In the genomic region with DNA sequence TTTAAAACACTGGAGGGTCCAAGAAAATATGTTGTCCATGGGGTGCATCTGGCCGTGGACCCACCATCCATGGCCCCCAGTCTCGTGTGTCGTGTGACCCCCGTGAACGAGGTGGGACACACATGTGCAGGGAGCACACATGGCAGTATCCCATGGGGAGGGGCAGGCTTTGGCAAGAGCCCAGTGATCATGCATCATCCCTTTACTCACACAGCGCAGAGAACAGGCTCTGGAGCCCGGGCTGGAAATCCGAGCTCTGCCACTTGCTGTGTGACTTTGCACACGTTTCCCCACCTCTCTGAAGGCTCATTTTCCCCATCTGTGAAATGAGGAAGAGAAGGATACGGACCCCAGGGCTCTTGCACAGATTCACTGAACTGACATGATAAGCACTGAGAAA, we compare ENCODE assay signal across 22 cellular contexts.
A peak's percentile ranks its signal among the peaks of the same experiment; 100 is the strongest.
DNase-seq lines count a peak whose midpoint lies in the region; ATAC-seq, FAIRE-seq and TF ChIP-seq lines count a peak whose summit lies in the region.
"Had no signal": no experiment of that assay in that cellular context is flagged by ENCODE, and none has a peak within 500 bp of the region (broad histone marks: within the 10 kb centered on the region; RNA-seq: fewer than 3 reads in every experiment).

No MANE protein-coding gene starts in this region.

- H3K4me1 ChIP-seq in A549 (peaks cover 5% of the 10 kb centered on the region; the same call in 1 of the 3 replicates), Panc1 (ENCODE audit: control insufficient read depth, insufficient read depth, low read length) (no peaks in the 10 kb centered on the region), tibial artery (no peaks in the 10 kb centered on the region), body of pancreas (no peaks in the 10 kb centered on the region)
- H3K4me1 ChIP-seq: adrenal gland, spleen, upper lobe of left lung had no signal

- H3K36me3 Mint-ChIP-seq in HFFc6 (ENCODE audit: low read depth), result no peaks in the 10 kb centered on the region
- H3K36me3 Mint-ChIP-seq: CD14-positive monocyte had no signal

- H3K9me3 ChIP-seq in A549 (peaks cover 18% of the 10 kb centered on the region), Panc1 (ENCODE audit: control insufficient read depth, insufficient read depth, low read depth, low read length) (no peaks in the 10 kb centered on the region), tibial artery (peaks cover 0 to 30% (median 7%) of the 10 kb centered on the region in 3 donors), body of pancreas (peaks cover 0 to 9% (median 0%) of the 10 kb centered on the region in 3 donors)
- H3K9me3 ChIP-seq: adrenal gland had no signal

- peaks cover 13% of the 10 kb centered on the region for H3K27me3 Mint-ChIP-seq in HFFc6 (ENCODE audit: insufficient read depth)

- no peak overlapping the region for H3K27ac Mint-ChIP-seq in HFFc6
- H3K27ac Mint-ChIP-seq: stimulated activated naive CD8-positive, alpha-beta T cell treated with anti-CD3 and anti-CD28 coated beads, Interleukin-15, amount 100 ng/mL, for 72 hours; T-helper 1 cell treated with Interleukin-12 subunit alpha and Interleukin-12 subunit beta and Interleukin-4 antibody, amounts not matched to agents 30 μg/mL and 1 μg/mL, for 36 hours had no signal

- TF ChIP-seq EP300 in A549 (IDR thresholded peaks at IDR 0.05), result no peak

- H3K36me3 ChIP-seq in Panc1 (ENCODE audit: control insufficient read depth, insufficient read depth, low read length) (no peaks in the 10 kb centered on the region), tibial artery (no peaks in the 10 kb centered on the region), body of pancreas (replicated peaks in 1 of 2; ENCODE audit: insufficient read depth in 1 of 2, low read depth in 2 of 2) (no peaks in the 10 kb centered on the region)
- H3K36me3 ChIP-seq: adrenal gland, spleen, upper lobe of left lung had no signal

- H3K9me3 Mint-ChIP-seq in HFFc6, result peaks cover 6% of the 10 kb centered on the region; the same call in 1 of the 2 replicates
- H3K9me3 Mint-ChIP-seq: T-helper 1 cell treated with Interleukin-12 subunit alpha and Interleukin-12 subunit beta and Interleukin-4 antibody, amounts not matched to agents 30 μg/mL and 1 μg/mL, for 36 hours had no signal

- TF ChIP-seq RAD21 in A549 (conservative IDR thresholded peaks at IDR 0.05 in 1 of 2, IDR thresholded peaks at IDR 0.05 in 1 of 2), result no peak

- no TSS peak for BruUV-seq in Panc1 (replicated peaks; lab: Mats Ljungman, UMichigan)

- H3K27me3 ChIP-seq in Panc1 (ENCODE audit: control insufficient read depth, insufficient read depth, low read length) (peaks cover 2% of the 10 kb centered on the region; the same call in 1 of the 2 replicates), tibial artery (peaks cover 0 to 53% of the 10 kb centered on the region in 2 donors), body of pancreas (no peaks in the 10 kb centered on the region)
- H3K27me3 ChIP-seq: upper lobe of left lung had no signal

- TF ChIP-seq POLR2A in A549 (IDR thresholded peaks at IDR 0.05; ENCODE audit: low read length) (no peak), body of pancreas (IDR thresholded peaks at IDR 0.05) (no peak)

- in situ Hi-C loops in Panc1 (cut with HindIII; ENCODE audit: low pct_unique_long_range_greater_than_20kb, low sequenced_read_pairs), result no loop called here

- ATAC-seq in A549, result peak; percentile 74 to 77; a peak in 4 of 6 replicates
- peak; percentile 62; the same call in 1 of the 2 replicates for ATAC-seq in Panc1
- peak; percentile 58 for ATAC-seq in esophagus mucosa
- no peak for ATAC-seq in HG03175 (IDR thresholded peaks at IDR 0.05; ENCODE audit: unreplicated experiment)
- ATAC-seq in body of pancreas, result no peak
- ATAC-seq: stimulated activated naive CD8-positive, alpha-beta T cell treated with anti-CD3 and anti-CD28 coated beads, Interleukin-15, amount 100 ng/mL, for 72 hours had no signal

- no peak overlapping the region for H3K4me3 ChIP-seq in A549
- no peak overlapping the region for H3K4me3 ChIP-seq in Panc1 (ENCODE audit: low read depth in 2 of 2, low read length in 2 of 2)
- no peak overlapping the region for H3K4me3 ChIP-seq in tibial artery
- no peak overlapping the region for H3K4me3 ChIP-seq in body of pancreas
- H3K4me3 ChIP-seq: adrenal gland, spleen, upper lobe of left lung had no signal

- no peak overlapping the region for H3K4me2 ChIP-seq in A549

- TF ChIP-seq CTCF in A549 (IDR thresholded peaks at IDR 0.05), result no peak
- no peak for TF ChIP-seq CTCF in HFFc6 (IDR thresholded peaks at IDR 0.05)
- TF ChIP-seq CTCF in Panc1 (IDR thresholded peaks at IDR 0.05), result no peak
- TF ChIP-seq CTCF in tibial artery (IDR thresholded peaks at IDR 0.05), result no peak
- no peak for TF ChIP-seq CTCF in body of pancreas (IDR thresholded peaks at IDR 0.05)

- no peak for FAIRE-seq in A549 (lab: Jason Lieb, UNC)
- FAIRE-seq: GM12891 had no signal

- no peak overlapping the region for H3K4me3 Mint-ChIP-seq in HFFc6
- H3K4me3 Mint-ChIP-seq: stimulated activated naive CD8-positive, alpha-beta T cell treated with anti-CD3 and anti-CD28 coated beads, Interleukin-15, amount 100 ng/mL, for 72 hours; T-helper 1 cell treated with Interleukin-12 subunit alpha and Interleukin-12 subunit beta and Interleukin-4 antibody, amounts not matched to agents 30 μg/mL and 1 μg/mL, for 36 hours had no signal

- WGBS in A549 (ENCODE audit: missing lambda C conversion rate), result 9% methylated on average over 10 of the region's 10 CpGs
- 67 to 71% methylated on average over 10 of the region's 10 CpGs for WGBS in body of pancreas, 2 donors

- H3K27ac ChIP-seq in A549, result no peak overlapping the region
- H3K27ac ChIP-seq in Panc1 (ENCODE audit: low read length), result no peak overlapping the region
- no peak overlapping the region for H3K27ac ChIP-seq in tibial artery
- no peak overlapping the region for H3K27ac ChIP-seq in body of pancreas
- H3K27ac ChIP-seq: adrenal gland, spleen, upper lobe of left lung had no signal

- DNase-seq in A549 (ENCODE audit: low read depth in 1 of 2, low spot score in 1 of 2) (peak in 1 of 2 experiments; percentile 43), HFFc6 (peak; percentile 11), Panc1 (ENCODE audit: low read depth, low spot score) (no peak), tibial artery (no peak), GDM1 (lab: John Stamatoyannopoulos, UW) (no peak), body of pancreas (no peak)
- DNase-seq: ACHN; activated CD4-positive, alpha-beta T cell treated with anti-CD3 and anti-CD28 coated beads, Interleukin-2, amount 50 U/mL, for 4 hours; activated gamma-delta T cell treated with Interleukin-2 at 50 U/mL for 16 hours; central memory CD4-positive, alpha-beta T cell; kidney glomerular epithelial cell; NCI-H526 treated with DMSO at 0.1 percent for 48 hours; spleen; stimulated activated CD4-positive, alpha-beta T cell treated with anti-CD3 and anti-CD28 coated beads, Interleukin-4, amount 100 ng/mL, for 24 hours; stimulated activated naive CD8-positive, alpha-beta T cell treated with anti-CD3 and anti-CD28 coated beads, Interleukin-15, amount 100 ng/mL, for 72 hours had no signal

- CTCF ChIA-PET in A549 (lab: Yijun Ruan, JAX) (no interaction called here), Panc1 (lab: Charles Lee) (no interaction called here)

- intact Hi-C loops in Panc1 (cut with micrococcal nuclease; ENCODE audit: unreplicated experiment), result no loop called here
- intact Hi-C loops in tibial artery (cut with DNase I; ENCODE audit: low total_unique reads), result no loop called here
- intact Hi-C loops in body of pancreas (cut with DNase I), result no loop called here

- POLR2A ChIA-PET in A549 (lab: Yijun Ruan, JAX) (no interaction called here), Panc1 (lab: Charles Lee) (no interaction called here)

- no peaks in the 10 kb centered on the region for H3K4me1 Mint-ChIP-seq in HFFc6 (ENCODE audit: low read depth)
- H3K4me1 Mint-ChIP-seq: stimulated activated naive CD8-positive, alpha-beta T cell treated with anti-CD3 and anti-CD28 coated beads, Interleukin-15, amount 100 ng/mL, for 72 hours had no signal

TF ChIP-seq in A549, 52 proteins besides CTCF, POLR2A, EP300 and RAD21 (continues in another document):
- TF ChIP-seq PHF8 (IDR thresholded peaks at IDR 0.05; ENCODE audit: borderline replicate concordance, low read depth), result no peak
- TF ChIP-seq HOXB13 (CRISPR knock-in tag; IDR thresholded peaks at IDR 0.05; ENCODE audit: low read depth), result no peak
- TF ChIP-seq SMC3 (IDR thresholded peaks at IDR 0.05), result no peak
- TF ChIP-seq USF2 (IDR thresholded peaks at IDR 0.05), result no peak
- TF ChIP-seq ZNF302 (CRISPR knock-in tag; IDR thresholded peaks at IDR 0.05), result no peak
- TF ChIP-seq HOXB5 (CRISPR knock-in tag; IDR thresholded peaks at IDR 0.05), result no peak
- TF ChIP-seq, protein P1, sequence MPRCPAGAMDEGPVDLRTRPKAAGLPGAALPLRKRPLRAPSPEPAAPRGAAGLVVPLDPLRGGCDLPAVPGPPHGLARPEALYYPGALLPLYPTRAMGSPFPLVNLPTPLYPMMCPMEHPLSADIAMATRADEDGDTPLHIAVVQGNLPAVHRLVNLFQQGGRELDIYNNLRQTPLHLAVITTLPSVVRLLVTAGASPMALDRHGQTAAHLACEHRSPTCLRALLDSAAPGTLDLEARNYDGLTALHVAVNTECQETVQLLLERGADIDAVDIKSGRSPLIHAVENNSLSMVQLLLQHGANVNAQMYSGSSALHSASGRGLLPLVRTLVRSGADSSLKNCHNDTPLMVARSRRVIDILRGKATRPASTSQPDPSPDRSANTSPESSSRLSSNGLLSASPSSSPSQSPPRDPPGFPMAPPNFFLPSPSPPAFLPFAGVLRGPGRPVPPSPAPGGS (IDR thresholded peaks at IDR 0.05), result no peak
- no peak for TF ChIP-seq CEBPB (IDR thresholded peaks at IDR 0.05)
- no peak for TF ChIP-seq JUNB (IDR thresholded peaks at IDR 0.05)
- TF ChIP-seq KDM5A (IDR thresholded peaks at IDR 0.05), result no peak
- no peak for TF ChIP-seq RFX5 (IDR thresholded peaks at IDR 0.05)
- TF ChIP-seq JUN (IDR thresholded peaks at IDR 0.05), result no peak
- no peak for TF ChIP-seq HOXA7 (CRISPR knock-in tag; IDR thresholded peaks at IDR 0.05)
- no peak for TF ChIP-seq RNF2 (IDR thresholded peaks at IDR 0.05; ENCODE audit: borderline replicate concordance, low read depth)
- TF ChIP-seq ZSCAN20 (CRISPR knock-in tag; IDR thresholded peaks at IDR 0.05), result no peak
- TF ChIP-seq EHF (CRISPR knock-in tag; IDR thresholded peaks at IDR 0.05), result no peak

Comparison
In these comparisons a context has a peak if more than half of its experiments do, and no peak if none do; other contexts are left out.
1. ATAC-seq: peak in A549 (2 of 2), Panc1 (single experiment) and esophagus mucosa (single experiment); none in HG03175 (single experiment) and body of pancreas (single experiment).